ENCODE assay signal across 24 cellular contexts in the genomic region with DNA sequence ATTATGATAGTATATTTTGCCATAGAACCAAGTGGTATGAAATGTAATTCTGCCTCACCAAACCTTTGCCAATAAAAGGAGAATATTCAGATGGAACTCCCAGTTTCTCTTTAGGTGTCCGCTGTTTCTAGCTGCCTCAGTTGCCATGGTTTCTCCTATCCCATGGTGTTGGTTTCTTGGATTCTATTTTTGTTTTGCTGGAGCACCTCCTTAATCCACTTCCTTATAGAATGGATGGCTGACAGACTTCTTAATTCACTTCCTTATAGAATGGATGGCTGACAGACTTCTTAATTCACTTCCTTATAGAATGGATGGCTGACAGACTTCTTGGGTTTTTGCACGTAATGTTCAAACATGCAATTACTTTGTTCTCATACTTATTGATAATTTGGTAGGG.
"Had no signal": no experiment of that assay in that cellular context is flagged by ENCODE, and none has a peak within 500 bp of the region (broad histone marks: within the 10 kb centered on the region; RNA-seq: fewer than 3 reads in every experiment).

No MANE protein-coding gene starts in this region.

- H3K27me3 Mint-ChIP-seq: effector memory CD8-positive, alpha-beta T cell; naive thymus-derived CD4-positive, alpha-beta T cell had no signal

- H3K27ac Mint-ChIP-seq: dendritic cell treated with granulocyte-macrophage colony-stimulating factor and Interleukin-4, amounts not matched to agents 40 ng/mL and 50 ng/mL, for 4 days; effector memory CD8-positive, alpha-beta T cell; endodermal cell; mesothelial cell of epicardium; natural killer cell had no signal

- DNase-seq: cortex of kidney; effector CD8-positive, alpha-beta T cell; effector memory CD8-positive, alpha-beta T cell; endodermal cell; erythroblast; esophagus squamous epithelium; foreskin fibroblast; foreskin melanocyte; gastrocnemius medialis; glutamatergic neuron; head of caudate nucleus; heart right ventricle; hippocampal formation; left cardiac atrium; left lung; left ventricle myocardium superior; lower lobe of right lung; mesenchymal stem cell; mucosa of descending colon; naive thymus-derived CD4-positive, alpha-beta T cell; natural killer cell had no signal

- ATAC-seq: effector memory CD8-positive, alpha-beta T cell; esophagus mucosa; gastrocnemius medialis; heart right ventricle; left cardiac atrium; left lung; left ventricle myocardium superior; lower lobe of right lung; mucosa of descending colon; natural killer cell had no signal

- H3K9me3 Mint-ChIP-seq: effector memory CD8-positive, alpha-beta T cell; endodermal cell; naive thymus-derived CD4-positive, alpha-beta T cell; natural killer cell had no signal

- H3K4me3 Mint-ChIP-seq: dendritic cell treated with granulocyte-macrophage colony-stimulating factor and Interleukin-4, amounts not matched to agents 40 ng/mL and 50 ng/mL, for 4 days; effector memory CD8-positive, alpha-beta T cell; endodermal cell; mesothelial cell of epicardium; natural killer cell had no signal
